1 cellular context compared by ENCODE assay signal in the genomic region with DNA sequence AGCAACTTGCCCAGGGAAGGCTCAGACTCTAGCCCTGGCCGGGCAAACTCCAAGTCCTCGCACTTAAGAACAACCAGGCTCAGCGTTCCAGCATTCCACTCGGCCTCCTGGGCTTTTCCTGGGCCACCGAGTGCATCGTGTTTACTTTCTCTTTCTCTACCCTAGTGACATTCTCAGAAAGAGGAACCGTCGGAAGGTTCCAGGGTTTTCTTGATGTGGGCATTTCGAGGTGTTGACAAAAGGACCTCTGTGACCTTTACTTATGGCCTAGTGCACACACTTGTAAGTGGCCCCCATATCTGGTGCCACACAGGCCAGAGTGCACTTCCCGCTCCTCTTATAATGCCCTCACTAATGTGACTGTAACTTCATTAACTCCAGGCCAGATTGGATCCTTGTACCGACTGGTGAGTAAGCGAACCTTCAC.
A peak's percentile ranks its signal among the peaks of the same experiment; 100 is the strongest.
TF ChIP-seq lines count a peak whose summit lies in the region.

No MANE protein-coding gene starts in this region.

TF ChIP-seq in HepG2, 621 proteins besides CTCF, POLR2A, EP300 and RAD21 (continued from another document and continues in another):
- TF ChIP-seq, protein P1, sequence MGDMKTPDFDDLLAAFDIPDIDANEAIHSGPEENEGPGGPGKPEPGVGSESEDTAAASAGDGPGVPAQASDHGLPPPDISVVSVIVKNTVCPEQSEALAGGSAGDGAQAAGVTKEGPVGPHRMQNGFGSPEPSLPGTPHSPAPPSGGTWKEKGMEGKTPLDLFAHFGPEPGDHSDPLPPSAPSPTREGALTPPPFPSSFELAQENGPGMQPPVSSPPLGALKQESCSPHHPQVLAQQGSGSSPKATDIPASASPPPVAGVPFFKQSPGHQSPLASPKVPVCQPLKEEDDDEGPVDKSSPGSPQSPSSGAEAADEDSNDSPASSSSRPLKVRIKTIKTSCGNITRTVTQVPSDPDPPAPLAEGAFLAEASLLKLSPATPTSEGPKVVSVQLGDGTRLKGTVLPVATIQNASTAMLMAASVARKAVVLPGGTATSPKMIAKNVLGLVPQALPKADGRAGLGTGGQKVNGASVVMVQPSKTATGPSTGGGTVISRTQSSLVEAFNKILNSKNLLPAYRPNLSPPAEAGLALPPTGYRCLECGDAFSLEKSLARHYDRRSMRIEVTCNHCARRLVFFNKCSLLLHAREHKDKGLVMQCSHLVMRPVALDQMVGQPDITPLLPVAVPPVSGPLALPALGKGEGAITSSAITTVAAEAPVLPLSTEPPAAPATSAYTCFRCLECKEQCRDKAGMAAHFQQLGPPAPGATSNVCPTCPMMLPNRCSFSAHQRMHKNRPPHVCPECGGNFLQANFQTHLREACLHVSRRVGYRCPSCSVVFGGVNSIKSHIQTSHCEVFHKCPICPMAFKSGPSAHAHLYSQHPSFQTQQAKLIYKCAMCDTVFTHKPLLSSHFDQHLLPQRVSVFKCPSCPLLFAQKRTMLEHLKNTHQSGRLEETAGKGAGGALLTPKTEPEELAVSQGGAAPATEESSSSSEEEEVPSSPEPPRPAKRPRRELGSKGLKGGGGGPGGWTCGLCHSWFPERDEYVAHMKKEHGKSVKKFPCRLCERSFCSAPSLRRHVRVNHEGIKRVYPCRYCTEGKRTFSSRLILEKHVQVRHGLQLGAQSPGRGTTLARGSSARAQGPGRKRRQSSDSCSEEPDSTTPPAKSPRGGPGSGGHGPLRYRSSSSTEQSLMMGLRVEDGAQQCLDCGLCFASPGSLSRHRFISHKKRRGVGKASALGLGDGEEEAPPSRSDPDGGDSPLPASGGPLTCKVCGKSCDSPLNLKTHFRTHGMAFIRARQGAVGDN (CRISPR knock-in tag; IDR thresholded peaks at IDR 0.05): peak; percentile 93
- no peak for TF ChIP-seq ZEB1 (IDR thresholded peaks at IDR 0.05; ENCODE audit: insufficient replicate concordance, low read depth)
- no peak for TF ChIP-seq ZNF251 (CRISPR knock-in tag; IDR thresholded peaks at IDR 0.05)
- TF ChIP-seq, protein P2, sequence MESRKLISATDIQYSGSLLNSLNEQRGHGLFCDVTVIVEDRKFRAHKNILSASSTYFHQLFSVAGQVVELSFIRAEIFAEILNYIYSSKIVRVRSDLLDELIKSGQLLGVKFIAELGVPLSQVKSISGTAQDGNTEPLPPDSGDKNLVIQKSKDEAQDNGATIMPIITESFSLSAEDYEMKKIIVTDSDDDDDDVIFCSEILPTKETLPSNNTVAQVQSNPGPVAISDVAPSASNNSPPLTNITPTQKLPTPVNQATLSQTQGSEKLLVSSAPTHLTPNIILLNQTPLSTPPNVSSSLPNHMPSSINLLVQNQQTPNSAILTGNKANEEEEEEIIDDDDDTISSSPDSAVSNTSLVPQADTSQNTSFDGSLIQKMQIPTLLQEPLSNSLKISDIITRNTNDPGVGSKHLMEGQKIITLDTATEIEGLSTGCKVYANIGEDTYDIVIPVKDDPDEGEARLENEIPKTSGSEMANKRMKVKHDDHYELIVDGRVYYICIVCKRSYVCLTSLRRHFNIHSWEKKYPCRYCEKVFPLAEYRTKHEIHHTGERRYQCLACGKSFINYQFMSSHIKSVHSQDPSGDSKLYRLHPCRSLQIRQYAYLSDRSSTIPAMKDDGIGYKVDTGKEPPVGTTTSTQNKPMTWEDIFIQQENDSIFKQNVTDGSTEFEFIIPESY (CRISPR knock-in tag; IDR thresholded peaks at IDR 0.05): peak; percentile 41; the same call in 1 of the 2 replicates
- TF ChIP-seq, protein P3, sequence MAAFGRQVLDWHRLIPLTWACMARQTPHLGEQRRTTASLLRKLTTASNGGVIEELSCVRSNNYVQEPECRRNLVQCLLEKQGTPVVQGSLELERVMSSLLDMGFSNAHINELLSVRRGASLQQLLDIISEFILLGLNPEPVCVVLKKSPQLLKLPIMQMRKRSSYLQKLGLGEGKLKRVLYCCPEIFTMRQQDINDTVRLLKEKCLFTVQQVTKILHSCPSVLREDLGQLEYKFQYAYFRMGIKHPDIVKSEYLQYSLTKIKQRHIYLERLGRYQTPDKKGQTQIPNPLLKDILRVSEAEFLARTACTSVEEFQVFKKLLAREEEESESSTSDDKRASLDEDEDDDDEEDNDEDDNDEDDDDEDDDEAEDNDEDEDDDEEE (CRISPR knock-in tag; IDR thresholded peaks at IDR 0.05): no peak
- TF ChIP-seq HOXA5 (CRISPR knock-in tag; IDR thresholded peaks at IDR 0.05): 0 out of 2 replicates have a peak, but pooled peaks have one; percentile 14
- TF ChIP-seq PLRG1 (conservative IDR thresholded peaks at IDR 0.05): no peak
- TF ChIP-seq RXRA (CRISPR knock-in tag; IDR thresholded peaks at IDR 0.05): peak; percentile 42; the same call in 1 of the 2 replicates
- TF ChIP-seq JUN (CRISPR knock-in tag; IDR thresholded peaks at IDR 0.05): no peak
- no peak for TF ChIP-seq PAF1 (CRISPR knock-in tag; IDR thresholded peaks at IDR 0.05)
- TF ChIP-seq MXI1 (IDR thresholded peaks at IDR 0.05; ENCODE audit: borderline replicate concordance, low read depth, low read length): 0 out of 3 replicates have a peak, but pooled peaks have one; percentile 23
- no peak for TF ChIP-seq SIX1 (CRISPR knock-in tag; IDR thresholded peaks at IDR 0.05; ENCODE audit: borderline replicate concordance)
- no peak for TF ChIP-seq ZFP82 (CRISPR knock-in tag; IDR thresholded peaks at IDR 0.05; ENCODE audit: borderline replicate concordance)
- no peak for TF ChIP-seq ZNF296 (CRISPR knock-in tag; conservative IDR thresholded peaks at IDR 0.05)
- TF ChIP-seq, protein P4, sequence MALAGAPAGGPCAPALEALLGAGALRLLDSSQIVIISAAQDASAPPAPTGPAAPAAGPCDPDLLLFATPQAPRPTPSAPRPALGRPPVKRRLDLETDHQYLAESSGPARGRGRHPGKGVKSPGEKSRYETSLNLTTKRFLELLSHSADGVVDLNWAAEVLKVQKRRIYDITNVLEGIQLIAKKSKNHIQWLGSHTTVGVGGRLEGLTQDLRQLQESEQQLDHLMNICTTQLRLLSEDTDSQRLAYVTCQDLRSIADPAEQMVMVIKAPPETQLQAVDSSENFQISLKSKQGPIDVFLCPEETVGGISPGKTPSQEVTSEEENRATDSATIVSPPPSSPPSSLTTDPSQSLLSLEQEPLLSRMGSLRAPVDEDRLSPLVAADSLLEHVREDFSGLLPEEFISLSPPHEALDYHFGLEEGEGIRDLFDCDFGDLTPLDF (CRISPR knock-in tag; IDR thresholded peaks at IDR 0.05): no peak
- no peak for TF ChIP-seq ZNF205 (CRISPR knock-in tag; IDR thresholded peaks at IDR 0.05)
- no peak for TF ChIP-seq YY1 (IDR thresholded peaks at IDR 0.05; ENCODE audit: insufficient read depth, insufficient replicate concordance, low read depth, low read length)
- TF ChIP-seq ZNF773 (CRISPR knock-in tag; IDR thresholded peaks at IDR 0.05; ENCODE audit: borderline replicate concordance): no peak
- TF ChIP-seq FLYWCH1 (CRISPR knock-in tag; IDR thresholded peaks at IDR 0.05): no peak
- TF ChIP-seq SPEN (CRISPR knock-in tag; IDR thresholded peaks at IDR 0.05; ENCODE audit: low read depth): no peak; the same call in 1 of the 2 replicates
- TF ChIP-seq NR1H2 (CRISPR knock-in tag; IDR thresholded peaks at IDR 0.05; ENCODE audit: borderline replicate concordance, low read depth): no peak
- no peak for TF ChIP-seq FOXC1 (CRISPR knock-in tag; IDR thresholded peaks at IDR 0.05; ENCODE audit: borderline replicate concordance)
- TF ChIP-seq, protein P5, sequence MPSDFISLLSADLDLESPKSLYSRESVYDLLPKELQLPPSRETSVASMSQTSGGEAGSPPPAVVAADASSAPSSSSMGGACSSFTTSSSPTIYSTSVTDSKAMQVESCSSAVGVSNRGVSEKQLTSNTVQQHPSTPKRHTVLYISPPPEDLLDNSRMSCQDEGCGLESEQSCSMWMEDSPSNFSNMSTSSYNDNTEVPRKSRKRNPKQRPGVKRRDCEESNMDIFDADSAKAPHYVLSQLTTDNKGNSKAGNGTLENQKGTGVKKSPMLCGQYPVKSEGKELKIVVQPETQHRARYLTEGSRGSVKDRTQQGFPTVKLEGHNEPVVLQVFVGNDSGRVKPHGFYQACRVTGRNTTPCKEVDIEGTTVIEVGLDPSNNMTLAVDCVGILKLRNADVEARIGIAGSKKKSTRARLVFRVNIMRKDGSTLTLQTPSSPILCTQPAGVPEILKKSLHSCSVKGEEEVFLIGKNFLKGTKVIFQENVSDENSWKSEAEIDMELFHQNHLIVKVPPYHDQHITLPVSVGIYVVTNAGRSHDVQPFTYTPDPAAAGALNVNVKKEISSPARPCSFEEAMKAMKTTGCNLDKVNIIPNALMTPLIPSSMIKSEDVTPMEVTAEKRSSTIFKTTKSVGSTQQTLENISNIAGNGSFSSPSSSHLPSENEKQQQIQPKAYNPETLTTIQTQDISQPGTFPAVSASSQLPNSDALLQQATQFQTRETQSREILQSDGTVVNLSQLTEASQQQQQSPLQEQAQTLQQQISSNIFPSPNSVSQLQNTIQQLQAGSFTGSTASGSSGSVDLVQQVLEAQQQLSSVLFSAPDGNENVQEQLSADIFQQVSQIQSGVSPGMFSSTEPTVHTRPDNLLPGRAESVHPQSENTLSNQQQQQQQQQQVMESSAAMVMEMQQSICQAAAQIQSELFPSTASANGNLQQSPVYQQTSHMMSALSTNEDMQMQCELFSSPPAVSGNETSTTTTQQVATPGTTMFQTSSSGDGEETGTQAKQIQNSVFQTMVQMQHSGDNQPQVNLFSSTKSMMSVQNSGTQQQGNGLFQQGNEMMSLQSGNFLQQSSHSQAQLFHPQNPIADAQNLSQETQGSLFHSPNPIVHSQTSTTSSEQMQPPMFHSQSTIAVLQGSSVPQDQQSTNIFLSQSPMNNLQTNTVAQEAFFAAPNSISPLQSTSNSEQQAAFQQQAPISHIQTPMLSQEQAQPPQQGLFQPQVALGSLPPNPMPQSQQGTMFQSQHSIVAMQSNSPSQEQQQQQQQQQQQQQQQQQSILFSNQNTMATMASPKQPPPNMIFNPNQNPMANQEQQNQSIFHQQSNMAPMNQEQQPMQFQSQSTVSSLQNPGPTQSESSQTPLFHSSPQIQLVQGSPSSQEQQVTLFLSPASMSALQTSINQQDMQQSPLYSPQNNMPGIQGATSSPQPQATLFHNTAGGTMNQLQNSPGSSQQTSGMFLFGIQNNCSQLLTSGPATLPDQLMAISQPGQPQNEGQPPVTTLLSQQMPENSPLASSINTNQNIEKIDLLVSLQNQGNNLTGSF (CRISPR knock-in tag; IDR thresholded peaks at IDR 0.05): 0 out of 2 replicates have a peak, but pooled peaks have one; percentile 42
- no peak for TF ChIP-seq ZC3H4 (CRISPR knock-in tag; IDR thresholded peaks at IDR 0.05; ENCODE audit: borderline replicate concordance)
- no peak for TF ChIP-seq DNMT1 (CRISPR knock-in tag; IDR thresholded peaks at IDR 0.05)
- TF ChIP-seq PHB2 (IDR thresholded peaks at IDR 0.05; ENCODE audit: partially characterized antibody): no peak
- no peak for TF ChIP-seq BHLHE40 (IDR thresholded peaks at IDR 0.05; ENCODE audit: low read length)
- TF ChIP-seq TAF1 (CRISPR knock-in tag; IDR thresholded peaks at IDR 0.05): no peak
- no peak for TF ChIP-seq ZKSCAN5 (CRISPR knock-in tag; IDR thresholded peaks at IDR 0.05)
- TF ChIP-seq MED1 (CRISPR knock-in tag; IDR thresholded peaks at IDR 0.05): peak; percentile 65
- TF ChIP-seq, protein P6, sequence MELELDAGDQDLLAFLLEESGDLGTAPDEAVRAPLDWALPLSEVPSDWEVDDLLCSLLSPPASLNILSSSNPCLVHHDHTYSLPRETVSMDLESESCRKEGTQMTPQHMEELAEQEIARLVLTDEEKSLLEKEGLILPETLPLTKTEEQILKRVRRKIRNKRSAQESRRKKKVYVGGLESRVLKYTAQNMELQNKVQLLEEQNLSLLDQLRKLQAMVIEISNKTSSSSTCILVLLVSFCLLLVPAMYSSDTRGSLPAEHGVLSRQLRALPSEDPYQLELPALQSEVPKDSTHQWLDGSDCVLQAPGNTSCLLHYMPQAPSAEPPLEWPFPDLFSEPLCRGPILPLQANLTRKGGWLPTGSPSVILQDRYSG (CRISPR knock-in tag; IDR thresholded peaks at IDR 0.05): no peak
- no peak for TF ChIP-seq ZNF30 (CRISPR knock-in tag; IDR thresholded peaks at IDR 0.05)
- TF ChIP-seq, protein P7, sequence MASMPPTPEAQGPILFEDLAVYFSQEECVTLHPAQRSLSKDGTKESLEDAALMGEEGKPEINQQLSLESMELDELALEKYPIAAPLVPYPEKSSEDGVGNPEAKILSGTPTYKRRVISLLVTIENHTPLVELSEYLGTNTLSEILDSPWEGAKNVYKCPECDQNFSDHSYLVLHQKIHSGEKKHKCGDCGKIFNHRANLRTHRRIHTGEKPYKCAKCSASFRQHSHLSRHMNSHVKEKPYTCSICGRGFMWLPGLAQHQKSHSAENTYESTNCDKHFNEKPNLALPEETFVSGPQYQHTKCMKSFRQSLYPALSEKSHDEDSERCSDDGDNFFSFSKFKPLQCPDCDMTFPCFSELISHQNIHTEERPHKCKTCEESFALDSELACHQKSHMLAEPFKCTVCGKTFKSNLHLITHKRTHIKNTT (CRISPR knock-in tag; IDR thresholded peaks at IDR 0.05): no peak
- TF ChIP-seq ZNF317 (CRISPR knock-in tag; IDR thresholded peaks at IDR 0.05): no peak
- TF ChIP-seq DMAP1 (CRISPR knock-in tag; IDR thresholded peaks at IDR 0.05): no peak
- no peak for TF ChIP-seq ZBTB21 (CRISPR knock-in tag; IDR thresholded peaks at IDR 0.05)
- TF ChIP-seq SUZ12 (IDR thresholded peaks at IDR 0.05; ENCODE audit: low read depth, low read length): no peak
- TF ChIP-seq NCOA2 (CRISPR knock-in tag; IDR thresholded peaks at IDR 0.05): peak; percentile 58; the same call in 1 of the 2 replicates
- TF ChIP-seq ZNF263 (CRISPR knock-in tag; IDR thresholded peaks at IDR 0.05): 0 out of 2 replicates have a peak, but pooled peaks have one; percentile 13
- peak; percentile 57; the same call in 1 of the 2 replicates for TF ChIP-seq GZF1 (CRISPR knock-in tag; IDR thresholded peaks at IDR 0.05)
- TF ChIP-seq ZSCAN22 (CRISPR knock-in tag; IDR thresholded peaks at IDR 0.05): no peak
- no peak for TF ChIP-seq HOXA7 (CRISPR knock-in tag; IDR thresholded peaks at IDR 0.05)
- no peak for TF ChIP-seq HNRNPL (IDR thresholded peaks at IDR 0.05; ENCODE audit: low read depth, low read length)
- peak; percentile 68 to 96 for TF ChIP-seq NR2F1 (CRISPR knock-in tag; IDR thresholded peaks at IDR 0.05)
- TF ChIP-seq, protein P8, sequence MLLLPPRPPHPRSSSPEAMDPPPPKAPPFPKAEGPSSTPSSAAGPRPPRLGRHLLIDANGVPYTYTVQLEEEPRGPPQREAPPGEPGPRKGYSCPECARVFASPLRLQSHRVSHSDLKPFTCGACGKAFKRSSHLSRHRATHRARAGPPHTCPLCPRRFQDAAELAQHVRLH (CRISPR knock-in tag; IDR thresholded peaks at IDR 0.05; ENCODE audit: borderline replicate concordance, low read depth): no peak
- TF ChIP-seq ZNF75D (CRISPR knock-in tag; IDR thresholded peaks at IDR 0.05; ENCODE audit: borderline replicate concordance): no peak
- TF ChIP-seq, protein P9, sequence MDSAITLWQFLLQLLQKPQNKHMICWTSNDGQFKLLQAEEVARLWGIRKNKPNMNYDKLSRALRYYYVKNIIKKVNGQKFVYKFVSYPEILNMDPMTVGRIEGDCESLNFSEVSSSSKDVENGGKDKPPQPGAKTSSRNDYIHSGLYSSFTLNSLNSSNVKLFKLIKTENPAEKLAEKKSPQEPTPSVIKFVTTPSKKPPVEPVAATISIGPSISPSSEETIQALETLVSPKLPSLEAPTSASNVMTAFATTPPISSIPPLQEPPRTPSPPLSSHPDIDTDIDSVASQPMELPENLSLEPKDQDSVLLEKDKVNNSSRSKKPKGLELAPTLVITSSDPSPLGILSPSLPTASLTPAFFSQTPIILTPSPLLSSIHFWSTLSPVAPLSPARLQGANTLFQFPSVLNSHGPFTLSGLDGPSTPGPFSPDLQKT (CRISPR knock-in tag; IDR thresholded peaks at IDR 0.05; ENCODE audit: borderline replicate concordance): no peak
- TF ChIP-seq ESRRA (CRISPR knock-in tag; IDR thresholded peaks at IDR 0.05; ENCODE audit: low read depth): no peak
- TF ChIP-seq ZNF337 (CRISPR knock-in tag; IDR thresholded peaks at IDR 0.05; ENCODE audit: borderline replicate concordance, low read depth): no peak
- no peak for TF ChIP-seq ATAD3A (CRISPR knock-in tag; IDR thresholded peaks at IDR 0.05)
- no peak for TF ChIP-seq ZNF556 (CRISPR knock-in tag; IDR thresholded peaks at IDR 0.05; ENCODE audit: borderline replicate concordance)
- no peak for TF ChIP-seq ZNF124 (CRISPR knock-in tag; IDR thresholded peaks at IDR 0.05)
